Comparison of ENCODE assay signal across 9 cellular contexts in genomic region chr20:11585752-11586352, GRCh38.
A peak's percentile ranks its signal among the peaks of the same experiment; 100 is the strongest.
DNase-seq lines count a peak whose midpoint lies in the region; ATAC-seq and TF ChIP-seq lines count a peak whose summit lies in the region.
"Had no signal": no experiment of that assay in that cellular context is flagged by ENCODE, and none has a peak within 500 bp of the region (broad histone marks: within the 10 kb centered on the region; RNA-seq: fewer than 3 reads in every experiment).

No MANE protein-coding gene starts in this region.

- CTCF ChIA-PET in HEK293T (lab: Yijun Ruan, JAX), result no interaction called here

- POLR2A ChIA-PET in HEK293T (lab: Yijun Ruan, JAX), result no interaction called here

- no peak for ATAC-seq in GM19463 (IDR thresholded peaks at IDR 0.05; ENCODE audit: unreplicated experiment)
- ATAC-seq in stimulated activated naive CD8-positive, alpha-beta T cell treated with anti-CD3 and anti-CD28 coated beads, Interleukin-15, amount 100 ng/mL, for 72 hours, result no peak
- ATAC-seq: activated T-cell treated with anti-CD3 and anti-CD28 coated beads, Interleukin-2, amount 50 U/mL, for 4 hours had no signal

- peaks cover 5 to 19% of the 10 kb centered on the region in 2 donors for H3K9me3 Mint-ChIP-seq in stimulated activated naive CD8-positive, alpha-beta T cell treated with anti-CD3 and anti-CD28 coated beads, Interleukin-15, amount 100 ng/mL, for 72 hours

- no peak overlapping the region for H3K27ac Mint-ChIP-seq in stimulated activated naive CD8-positive, alpha-beta T cell treated with anti-CD3 and anti-CD28 coated beads, Interleukin-15, amount 100 ng/mL, for 72 hours

- H3K27me3 Mint-ChIP-seq in stimulated activated naive CD8-positive, alpha-beta T cell treated with anti-CD3 and anti-CD28 coated beads, Interleukin-15, amount 100 ng/mL, for 72 hours, result no peaks in the 10 kb centered on the region

- DNase-seq in AML-193 (lab: John Stamatoyannopoulos, UW), result peak; percentile 2 to 15
- DNase-seq in M059J (ENCODE audit: low read depth), result peak; percentile 49
- peak; percentile 17 for DNase-seq in SK-N-DZ (ENCODE audit: low spot score)
- peak; percentile 47 for DNase-seq in inferior parietal cortex (ENCODE audit: extremely low spot score)
- no peak for DNase-seq in AG20443 (ENCODE audit: low spot score)
- no peak for DNase-seq in HEK293T (ENCODE audit: extremely low spot score)
- no peak for DNase-seq in stimulated activated naive CD8-positive, alpha-beta T cell treated with anti-CD3 and anti-CD28 coated beads, Interleukin-15, amount 100 ng/mL, for 72 hours
- DNase-seq: activated T-cell treated with anti-CD3 and anti-CD28 coated beads, Interleukin-2, amount 50 U/mL, for 4 hours had no signal

- no peak overlapping the region for H3K4me3 Mint-ChIP-seq in stimulated activated naive CD8-positive, alpha-beta T cell treated with anti-CD3 and anti-CD28 coated beads, Interleukin-15, amount 100 ng/mL, for 72 hours
- H3K4me3 Mint-ChIP-seq: activated T-cell treated with anti-CD3 and anti-CD28 coated beads, Interleukin-2, amount 50 U/mL, for 4 hours had no signal

- no peaks in the 10 kb centered on the region for H3K4me1 Mint-ChIP-seq in stimulated activated naive CD8-positive, alpha-beta T cell treated with anti-CD3 and anti-CD28 coated beads, Interleukin-15, amount 100 ng/mL, for 72 hours

TF ChIP-seq in HEK293T, 16 proteins besides CTCF, POLR2A, EP300 and RAD21:
- TF ChIP-seq ZNF384 (IDR thresholded peaks at IDR 0.05), result no peak
- TF ChIP-seq ARNT (IDR thresholded peaks at IDR 0.05), result no peak
- TF ChIP-seq SP1 (IDR thresholded peaks at IDR 0.05), result no peak
- no peak for TF ChIP-seq SUZ12 (IDR thresholded peaks at IDR 0.05)
- TF ChIP-seq L3MBTL2 (conservative IDR thresholded peaks at IDR 0.05), result no peak
- TF ChIP-seq FOXM1 (IDR thresholded peaks at IDR 0.05; ENCODE audit: borderline replicate concordance), result no peak
- TF ChIP-seq CTBP1 (IDR thresholded peaks at IDR 0.05; ENCODE audit: borderline replicate concordance), result no peak

Comparison
In these comparisons a context has a peak if more than half of its experiments do, and no peak if none do; other contexts are left out.
1. DNase-seq: peak in AML-193 (2 of 2), M059J (single experiment), SK-N-DZ (single experiment) and inferior parietal cortex (single experiment); none in AG20443 (single experiment), HEK293T (single experiment) and stimulated activated naive CD8-positive, alpha-beta T cell treated with anti-CD3 and anti-CD28 coated beads, Interleukin-15, amount 100 ng/mL, for 72 hours (0 of 2).